In genomic region chr11:9569588-9570164, GRCh38 we compare ENCODE assay signal across 10 cellular contexts. TPM values are rescaled to one million over a fixed set of nuclear protein-coding genes. Genes with fewer than 3 reads are reported as not detected.
DNase-seq lines count a peak whose midpoint lies in the region; ATAC-seq, FAIRE-seq and TF ChIP-seq lines count a peak whose summit lies in the region.
"Had no signal": no experiment of that assay in that cellular context is flagged by ENCODE, and none has a peak within 500 bp of the region (broad histone marks: within the 10 kb centered on the region; RNA-seq: fewer than 3 reads in every experiment).

No MANE protein-coding gene starts in this region.

- POLR2A ChIA-PET in OCI-LY7 (lab: Charles Lee), result interaction anchor here (0.5 to 15.1 kb wide), 3 partner anchors 26 to 71 kb away, joined by 3 to 509 read pairs (median 3); no protein-coding TSS in a partner anchor

- H3K4me1 ChIP-seq in BLaER1 (peaks cover 29% of the 10 kb centered on the region), OCI-LY7 (ENCODE audit: insufficient read depth, low read length, poor library complexity, severe bottlenecking) (peaks cover 46% of the 10 kb centered on the region), esophagus (ENCODE audit: control insufficient read depth in 2 of 2, insufficient read depth in 2 of 2, low read length in 1 of 2) (no peaks in the 10 kb centered on the region), pancreas (peaks cover 30 to 34% (median 32%) of the 10 kb centered on the region in 3 donors)

- H3K4me3 Mint-ChIP-seq in CD14-positive monocyte, result no peak overlapping the region
- H3K4me3 Mint-ChIP-seq: activated CD4-positive, alpha-beta T cell treated with anti-CD3 and anti-CD28 coated beads, Interleukin-2, amount 10 ng/mL, durations not matched to agents 7 days and 5 days had no signal

- peaks cover 5% of the 10 kb centered on the region for H4K20me1 ChIP-seq in BLaER1
- peaks cover 1% of the 10 kb centered on the region; the same call in 1 of the 2 replicates for H4K20me1 ChIP-seq in OCI-LY7 (ENCODE audit: insufficient read depth, low read length)

- peak overlapping the region in 3 of 7 donors; percentile 69 to 88 (median 78) for H3K27ac Mint-ChIP-seq in CD14-positive monocyte
- H3K27ac Mint-ChIP-seq: activated CD4-positive, alpha-beta T cell treated with anti-CD3 and anti-CD28 coated beads, Interleukin-2, amount 10 ng/mL, durations not matched to agents 7 days and 5 days had no signal

- ATAC-seq in pancreas (no peak), GM18517 (IDR thresholded peaks at IDR 0.05; ENCODE audit: unreplicated experiment) (no peak), GM18519 (IDR thresholded peaks at IDR 0.05; ENCODE audit: low FRiP score, unreplicated experiment) (no peak), GM18870 (IDR thresholded peaks at IDR 0.05; ENCODE audit: unreplicated experiment) (no peak)

- H3K4me1 Mint-ChIP-seq in CD14-positive monocyte, result peaks cover 19% of the 10 kb centered on the region

- H3K9me3 Mint-ChIP-seq in CD14-positive monocyte, result no peaks in the 10 kb centered on the region
- H3K9me3 Mint-ChIP-seq: activated CD4-positive, alpha-beta T cell treated with anti-CD3 and anti-CD28 coated beads, Interleukin-2, amount 10 ng/mL, durations not matched to agents 7 days and 5 days had no signal

- CTCF ChIA-PET in OCI-LY7 (lab: Charles Lee; ENCODE audit: unreplicated experiment), result interaction anchor here (0.6 kb wide), 1 partner anchor 35 kb away, joined by 3 read pairs; no protein-coding TSS in a partner anchor

- no peaks in the 10 kb centered on the region for H3K9me2 ChIP-seq in OCI-LY7 (ENCODE audit: insufficient read depth, low read length)

- no peak overlapping the region for H3K9ac ChIP-seq in BLaER1

- H3K27me3 ChIP-seq in BLaER1, result no peaks in the 10 kb centered on the region
- H3K27me3 ChIP-seq in esophagus (ENCODE audit: control insufficient read depth in 1 of 2, insufficient read depth in 2 of 2, low read length in 2 of 2), result no peaks in the 10 kb centered on the region
- no peaks in the 10 kb centered on the region for H3K27me3 ChIP-seq in pancreas

- BruUV-seq in OCI-LY7 (replicated peaks; lab: Mats Ljungman, UMichigan), result no TSS peak

- H3K79me2 ChIP-seq in OCI-LY7 (ENCODE audit: insufficient read depth, low read depth, low read length), result peaks cover 18% of the 10 kb centered on the region

- no peaks in the 10 kb centered on the region for H3K36me3 ChIP-seq in BLaER1
- peaks cover 6% of the 10 kb centered on the region for H3K36me3 ChIP-seq in OCI-LY7 (ENCODE audit: insufficient read depth, low read length)
- no peaks in the 10 kb centered on the region for H3K36me3 ChIP-seq in esophagus (ENCODE audit: control insufficient read depth in 2 of 2, insufficient read depth in 2 of 2, low read length in 1 of 2)
- H3K36me3 ChIP-seq in pancreas, result no peaks in the 10 kb centered on the region

- H3K4me3 ChIP-seq in BLaER1 (no peak overlapping the region), OCI-LY7 (ENCODE audit: low read depth, low read length, poor library complexity, severe bottlenecking) (peak overlapping the region; percentile 99), esophagus (ENCODE audit: low read depth in 1 of 2, low read length in 2 of 2) (no peak overlapping the region), pancreas (no peak overlapping the region)

- intact Hi-C loops in OCI-LY7 (cut with micrococcal nuclease; ENCODE audit: unreplicated experiment), result loop anchor here (5.0 kb wide), 2 partner anchors 32 to 93 kb away; partner anchors contain the start of gene SWAP70
- intact Hi-C loops in pancreas (cut with DNase I), result no loop called here
- intact Hi-C loops in CD14-positive monocyte (cut with micrococcal nuclease), result loop anchor here in 1 of 2 donors (5.0 to 10.0 kb wide), 3 partner anchors 32 to 185 kb away; partner anchors contain the start of gene SWAP70

- FAIRE-seq in pancreas (lab: Jason Lieb, UNC), result no peak

- no peaks in the 10 kb centered on the region for H3K9me3 ChIP-seq in BLaER1
- no peaks in the 10 kb centered on the region for H3K9me3 ChIP-seq in OCI-LY7 (ENCODE audit: low read length)
- no peaks in the 10 kb centered on the region for H3K9me3 ChIP-seq in esophagus (ENCODE audit: control insufficient read depth in 2 of 2, insufficient read depth in 1 of 2, low read depth in 1 of 2, low read length in 1 of 2)
- no peaks in the 10 kb centered on the region for H3K9me3 ChIP-seq in pancreas

- TF ChIP-seq CTCF in OCI-LY7 (conservative IDR thresholded peaks at IDR 0.05; ENCODE audit: low read length) (no peak), pancreas (IDR thresholded peaks at IDR 0.05) (no peak), CD14-positive monocyte (IDR thresholded peaks at IDR 0.05) (no peak)

- 53 to 66% methylated on average over 5 of the region's 5 CpGs for WGBS in esophagus, 2 donors
- WGBS in pancreas, 2 donors, result 74 to 84% methylated on average over 5 of the region's 5 CpGs

- peaks cover 0 to 3% (median 0%) of the 10 kb centered on the region in 3 donors for H3K27me3 Mint-ChIP-seq in CD14-positive monocyte (ENCODE audit: low read depth in 3 of 3)

- H3K4me2 ChIP-seq in BLaER1 (peak overlapping the region; percentile 15), OCI-LY7 (ENCODE audit: low read length) (peak overlapping the region; percentile 88)

- DNase-seq in OCI-LY7 (ENCODE audit: low spot score) (no peak), pancreas (no peak), CD14-positive monocyte (ENCODE audit: low spot score) (no peak)
- DNase-seq: activated CD4-positive, alpha-beta T cell treated with anti-CD3 and anti-CD28 coated beads, Interleukin-2, amount 10 ng/mL, durations not matched to agents 7 days and 5 days; cerebellar nuclear complex had no signal

- H3K27ac ChIP-seq in BLaER1, result no peak overlapping the region
- H3K27ac ChIP-seq in OCI-LY7 (ENCODE audit: low read depth, low read length, poor library complexity, severe bottlenecking), result peak overlapping the region; percentile 78
- H3K27ac ChIP-seq in esophagus (ENCODE audit: low read depth in 2 of 2, low read length in 1 of 2), result peak overlapping the region; percentile 95 to 98
- peak overlapping the region; percentile 71 to 96 (median 90) for H3K27ac ChIP-seq in pancreas

- H3K36me3 Mint-ChIP-seq in CD14-positive monocyte, result no peaks in the 10 kb centered on the region

- peak overlapping the region; percentile 55 for H2AFZ ChIP-seq in OCI-LY7 (ENCODE audit: low read length)

RNA-seq across cellular contexts. Expression of gene WEE1, which starts 3.8 kb away (rescaled TPM):
- total RNA-seq in OCI-LY7 (2014; rRNA removed; shearing (Covaris generic)), result 141 and 147 TPM in 2 replicates
- total RNA-seq in OCI-LY7 (2022) (216 and 237 TPM in 2 replicates), pancreas (10 to 100 TPM in 1 of 6 donors, 1 to 10 TPM in 5; 4.2 to 10.7 (median 6.2) TPM)
- polyA plus RNA-seq in esophagus (10 to 100 TPM; 16.2 to 18.3 TPM), pancreas (1 to 10 TPM; 2.6 to 7.8 TPM), CD14-positive monocyte (under 1 TPM; 0.05 to 0.22 TPM)
